Comparison of ENCODE assay signal across 9 cellular contexts in the genomic region with DNA sequence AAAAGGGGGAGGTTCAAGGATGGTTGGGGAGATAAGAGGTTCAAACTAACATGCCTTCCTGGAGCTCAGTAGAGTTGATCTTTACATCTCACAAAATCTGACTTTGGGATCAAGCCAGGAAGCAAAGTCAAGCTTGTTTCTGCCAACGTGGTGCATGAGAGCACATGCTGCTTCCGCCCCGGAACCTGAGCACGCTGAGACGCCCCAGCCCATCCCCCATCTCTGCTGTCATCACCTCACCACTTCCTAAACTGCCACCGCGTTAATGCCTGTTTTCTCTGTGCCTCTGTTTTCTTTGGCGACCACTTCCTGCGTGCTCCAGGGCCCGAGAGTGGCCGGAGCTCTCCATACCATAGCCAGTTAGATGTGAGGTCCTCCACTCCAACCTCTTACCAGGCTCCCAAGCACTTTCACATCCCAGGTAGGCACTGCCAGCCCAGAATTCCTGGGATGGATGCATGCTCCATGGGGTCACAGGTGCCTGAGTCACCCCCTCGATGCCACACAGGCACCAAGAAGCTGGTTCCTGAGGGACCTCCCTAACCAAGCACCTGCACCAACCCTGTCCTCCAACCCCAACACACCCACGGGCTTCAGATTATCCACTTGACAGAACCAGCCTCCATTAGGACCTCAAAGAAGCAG. TPM values are rescaled to one million over a fixed set of nuclear protein-coding genes. Genes with fewer than 3 reads are reported as not detected.
DNase-seq lines count a peak whose midpoint lies in the region; ATAC-seq lines count a peak whose summit lies in the region.
"Had no signal": no experiment of that assay in that cellular context is flagged by ENCODE, and none has a peak within 500 bp of the region (broad histone marks: within the 10 kb centered on the region; RNA-seq: fewer than 3 reads in every experiment).

No MANE protein-coding gene starts in this region.

- no peaks in the 10 kb centered on the region for H3K9me3 ChIP-seq in T-helper 17 cell (ENCODE audit: control insufficient read depth, low read length, poor library complexity, severe bottlenecking)

- H3K4me1 Mint-ChIP-seq in T-helper 17 cell, result peaks cover 22% of the 10 kb centered on the region

- peak overlapping the region; percentile 86 for H3K27ac Mint-ChIP-seq in T-helper 17 cell

- peaks cover 3% of the 10 kb centered on the region for H3K36me3 Mint-ChIP-seq in T-helper 17 cell (ENCODE audit: low read depth)

- DNase-seq in T-helper 17 cell (peak; percentile 47 to 58 (median 52)), KG1 (lab: John Stamatoyannopoulos, UW) (no peak), T1000 (lab: John Stamatoyannopoulos, UW) (no peak)
- DNase-seq in activated naive CD4-positive, alpha-beta T cell treated with anti-CD3 and anti-CD28 coated beads, Interleukin-2, amount 50 U/mL, for 16 hours, result peak; percentile 80
- DNase-seq in stimulated activated CD4-positive, alpha-beta T cell treated with anti-CD3 and anti-CD28 coated beads, Interleukin-1b, Interleukin-23, amount 100 ng/mL, for 48 hours, result peak; percentile 73
- DNase-seq: NCI-H1092 had no signal

- peaks cover 20% of the 10 kb centered on the region for H3K27me3 Mint-ChIP-seq in T-helper 17 cell

- ATAC-seq in GM18498 (IDR thresholded peaks at IDR 0.05; ENCODE audit: unreplicated experiment) (peak; percentile 79), T-helper 17 cell (peak; percentile 98), GM19328 (IDR thresholded peaks at IDR 0.05; ENCODE audit: unreplicated experiment) (no peak), HG03520 (IDR thresholded peaks at IDR 0.05; ENCODE audit: unreplicated experiment) (no peak)

- H3K4me3 Mint-ChIP-seq in T-helper 17 cell, result peak overlapping the region; percentile 66

RNA-seq across cellular contexts. Expression of a gene that starts 31.2 kb away (rescaled TPM):
- under 1 TPM in 1 of 2 donors, not detected in 1; 0.52 TPM for total RNA-seq in T-helper 17 cell

Comparison
In these comparisons a context has a peak if more than half of its experiments do, and no peak if none do; other contexts are left out.
1. ATAC-seq: peak in GM18498 (single experiment) and T-helper 17 cell (single experiment); none in GM19328 (single experiment) and HG03520 (single experiment).
2. DNase-seq: peak in T-helper 17 cell (3 of 3), activated naive CD4-positive, alpha-beta T cell treated with anti-CD3 and anti-CD28 coated beads, Interleukin-2, amount 50 U/mL, for 16 hours (single experiment) and stimulated activated CD4-positive, alpha-beta T cell treated with anti-CD3 and anti-CD28 coated beads, Interleukin-1b, Interleukin-23, amount 100 ng/mL, for 48 hours (single experiment); none in KG1 (single experiment) and T1000 (single experiment).